1 cellular context compared by ENCODE assay signal in genomic region chr17:1049446-1050225, GRCh38.
TF ChIP-seq lines count a peak whose summit lies in the region.

No MANE protein-coding gene starts in this region.

TF ChIP-seq in IMR-90, 13 proteins besides CTCF, POLR2A, EP300 and RAD21 (continued from another document):
- no peak for TF ChIP-seq CHD1 (IDR thresholded peaks at IDR 0.05; ENCODE audit: low read depth, low read length)
- no peak for TF ChIP-seq MXI1 (IDR thresholded peaks at IDR 0.05; ENCODE audit: borderline replicate concordance, low read depth, low read length)
- no peak for TF ChIP-seq BHLHE40 (IDR thresholded peaks at IDR 0.05; ENCODE audit: low read depth, low read length)
- TF ChIP-seq RCOR1 (IDR thresholded peaks at IDR 0.05; ENCODE audit: insufficient replicate concordance, low read length): no peak
- TF ChIP-seq RFX5 (IDR thresholded peaks at IDR 0.05; ENCODE audit: low read depth, low read length): no peak
- no peak for TF ChIP-seq CEBPB (IDR thresholded peaks at IDR 0.05; ENCODE audit: low read depth, low read length)
- TF ChIP-seq SMC3 (IDR thresholded peaks at IDR 0.05; ENCODE audit: low read depth, low read length): no peak
- no peak for TF ChIP-seq NFE2L2 (IDR thresholded peaks at IDR 0.05; ENCODE audit: low read depth, low read length)
- no peak for TF ChIP-seq FOS (IDR thresholded peaks at IDR 0.05; ENCODE audit: low read depth, low read length)
TF ChIP-seq in IMR-90: peak in this region for 0.
